In genomic region chr13:98142427-98143156, GRCh38 we compare ENCODE assay signal across 1 cellular context.
TF ChIP-seq lines count a peak whose summit lies in the region.

TSS of gene FARP1 (plus strand) at chr13:98143094. CDS start at chr13:98213243, 70,149 bp downstream.

TF ChIP-seq in IMR-90, 13 proteins besides CTCF, POLR2A, EP300 and RAD21 (continued from another document):
- TF ChIP-seq USF2 (IDR thresholded peaks at IDR 0.05; ENCODE audit: low read depth, low read length), result no peak
- no peak for TF ChIP-seq MAFK (IDR thresholded peaks at IDR 0.05; ENCODE audit: low read depth, low read length)
- TF ChIP-seq RFX5 (IDR thresholded peaks at IDR 0.05; ENCODE audit: low read depth, low read length), result no peak
- no peak for TF ChIP-seq BHLHE40 (IDR thresholded peaks at IDR 0.05; ENCODE audit: low read depth, low read length)
- TF ChIP-seq RCOR1 (IDR thresholded peaks at IDR 0.05; ENCODE audit: insufficient replicate concordance, low read length), result no peak
- TF ChIP-seq ELK1 (IDR thresholded peaks at IDR 0.05; ENCODE audit: borderline replicate concordance, low read depth, low read length), result no peak
- no peak for TF ChIP-seq CHD1 (IDR thresholded peaks at IDR 0.05; ENCODE audit: low read depth, low read length)
- TF ChIP-seq MXI1 (IDR thresholded peaks at IDR 0.05; ENCODE audit: borderline replicate concordance, low read depth, low read length), result no peak
- TF ChIP-seq NFE2L2 (IDR thresholded peaks at IDR 0.05; ENCODE audit: low read depth, low read length), result no peak
- TF ChIP-seq MAZ (IDR thresholded peaks at IDR 0.05; ENCODE audit: borderline replicate concordance, low read depth, low read length), result peak; percentile 92; the same call in 1 of the 2 replicates
- peak; percentile 48 for TF ChIP-seq SMC3 (IDR thresholded peaks at IDR 0.05; ENCODE audit: low read depth, low read length)
